Comparison of ENCODE assay signal across 8 cellular contexts in genomic region chr6:13013681-13014550, GRCh38.
DNase-seq lines count a peak whose midpoint lies in the region; ATAC-seq and TF ChIP-seq lines count a peak whose summit lies in the region.

No MANE protein-coding gene starts in this region.

- peaks cover 4% of the 10 kb centered on the region for H3K4me1 Mint-ChIP-seq in activated CD4-positive, alpha-beta memory T cell treated with anti-CD3 and anti-CD28 coated beads, Interleukin-2, amount 10 ng/mL, durations not matched to agents 7 days and 5 days

- no peaks in the 10 kb centered on the region for H3K36me3 Mint-ChIP-seq in activated CD4-positive, alpha-beta memory T cell treated with anti-CD3 and anti-CD28 coated beads, Interleukin-2, amount 10 ng/mL, durations not matched to agents 7 days and 5 days (ENCODE audit: low read depth)

- H3K4me3 Mint-ChIP-seq in activated CD4-positive, alpha-beta memory T cell treated with anti-CD3 and anti-CD28 coated beads, Interleukin-2, amount 10 ng/mL, durations not matched to agents 7 days and 5 days, result peak overlapping the region; percentile 26

- no peaks in the 10 kb centered on the region for H3K9me3 Mint-ChIP-seq in activated CD4-positive, alpha-beta memory T cell treated with anti-CD3 and anti-CD28 coated beads, Interleukin-2, amount 10 ng/mL, durations not matched to agents 7 days and 5 days

- CTCF ChIA-PET in GM10248 (lab: Yijun Ruan, JAX), result interaction anchor here (0.8 kb wide), 1 partner anchor 45 kb away, joined by 3 read pairs; no protein-coding TSS in a partner anchor
- CTCF ChIA-PET in activated CD4-positive, alpha-beta memory T cell treated with anti-CD3 and anti-CD28 coated beads, Interleukin-2, amount 10 ng/mL, durations not matched to agents 7 days and 5 days (lab: Charles Lee), result no interaction called here

- intact Hi-C loops in left ventricle myocardium superior (cut with micrococcal nuclease), result no loop called here
- intact Hi-C loops in sciatic nerve (cut with DNase I), result no loop called here

- H3K27ac Mint-ChIP-seq in activated CD4-positive, alpha-beta memory T cell treated with anti-CD3 and anti-CD28 coated beads, Interleukin-2, amount 10 ng/mL, durations not matched to agents 7 days and 5 days, result no peak overlapping the region

- DNase-seq in GM10248 (ENCODE audit: extremely low spot score) (peak; percentile 17), left ventricle myocardium superior (peak; percentile 45), sciatic nerve (ENCODE audit: low spot score) (no peak), NCI-H2107 treated with DMSO at 0.1 percent for 48 hours (lab: John Stamatoyannopoulos, UW; ENCODE audit: unreplicated experiment) (no peak), amniotic stem cell (lab: John Stamatoyannopoulos, UW) (no peak), hepatic stellate cell (ENCODE audit: low spot score) (no peak), DMS114 treated with DMSO at 0.1 percent for 48 hours (lab: John Stamatoyannopoulos, UW; ENCODE audit: unreplicated experiment) (no peak)
- DNase-seq in activated CD4-positive, alpha-beta memory T cell treated with anti-CD3 and anti-CD28 coated beads, Interleukin-2, amount 10 ng/mL, durations not matched to agents 7 days and 5 days, result no peak

- ATAC-seq in left ventricle myocardium superior (peak; percentile 36), sciatic nerve (peak; percentile 10)

- peaks cover 62% of the 10 kb centered on the region for H3K27me3 Mint-ChIP-seq in activated CD4-positive, alpha-beta memory T cell treated with anti-CD3 and anti-CD28 coated beads, Interleukin-2, amount 10 ng/mL, durations not matched to agents 7 days and 5 days

- TF ChIP-seq CTCF in GM10248 (IDR thresholded peaks at IDR 0.05; ENCODE audit: control extremely low read depth, extremely low read depth, low read depth, missing control alignments), result no peak

- POLR2A ChIA-PET in GM10248 (lab: Yijun Ruan, JAX), result no interaction called here
- POLR2A ChIA-PET in activated CD4-positive, alpha-beta memory T cell treated with anti-CD3 and anti-CD28 coated beads, Interleukin-2, amount 10 ng/mL, durations not matched to agents 7 days and 5 days (lab: Charles Lee), result no interaction called here

Comparison
In these comparisons a context has a peak if more than half of its experiments do, and no peak if none do; other contexts are left out.
1. DNase-seq: peak in GM10248 (single experiment) and left ventricle myocardium superior (single experiment); none in activated CD4-positive, alpha-beta memory T cell treated with anti-CD3 and anti-CD28 coated beads, Interleukin-2, amount 10 ng/mL, durations not matched to agents 7 days and 5 days (single experiment), sciatic nerve (single experiment), NCI-H2107 treated with DMSO at 0.1 percent for 48 hours (single experiment), amniotic stem cell (single experiment), hepatic stellate cell (single experiment) and DMS114 treated with DMSO at 0.1 percent for 48 hours (single experiment).